11 cellular contexts compared by ENCODE assay signal in the genomic region with DNA sequence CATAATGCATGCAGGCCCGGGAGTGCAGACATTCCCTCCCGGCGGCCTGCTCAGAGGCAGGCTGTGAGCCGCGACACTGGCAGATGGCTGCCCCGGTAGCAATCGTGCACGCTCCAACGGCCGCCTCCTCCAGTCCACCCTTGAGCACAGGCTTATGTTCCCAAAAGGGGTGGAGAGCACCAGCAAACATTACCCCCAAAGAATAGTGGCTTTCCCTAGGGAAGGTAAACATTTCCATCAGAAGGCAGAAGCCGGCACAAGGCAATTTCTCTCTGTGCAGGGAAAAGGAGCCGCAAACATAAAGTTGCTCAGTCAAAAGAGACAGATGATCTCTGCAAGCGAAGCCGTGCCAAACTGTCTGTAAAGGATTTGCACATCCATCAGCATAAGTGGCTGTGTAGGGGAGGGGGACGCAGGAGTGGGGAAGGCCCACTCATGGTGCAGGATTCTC.
DNase-seq lines count a peak whose midpoint lies in the region; ATAC-seq and TF ChIP-seq lines count a peak whose summit lies in the region.
"Had no signal": no experiment of that assay in that cellular context is flagged by ENCODE, and none has a peak within 500 bp of the region (broad histone marks: within the 10 kb centered on the region; RNA-seq: fewer than 3 reads in every experiment).

No MANE protein-coding gene starts in this region.

- H3K36me3 Mint-ChIP-seq in nephron (ENCODE audit: low read depth): peaks cover under 1% of the 10 kb centered on the region

- H3K4me1 Mint-ChIP-seq in nephron: peaks cover 91% of the 10 kb centered on the region

- peak overlapping the region; percentile 23 for H3K27ac ChIP-seq in AG04450 (ENCODE audit: low read depth, low read length)
- H3K27ac ChIP-seq: SK-N-MC had no signal

- H3K9me3 ChIP-seq in AG04450 (ENCODE audit: control insufficient read depth, insufficient read depth, low read length): no peaks in the 10 kb centered on the region

- DNase-seq in AG04450 (ENCODE audit: low read depth, low spot score): no peak
- peak; percentile 86 to 88 for DNase-seq in NCI-H187 (lab: John Stamatoyannopoulos, UW)
- peak in 40 of 58 donors; percentile 12 to 76 (median 46) for DNase-seq in anterior cingulate cortex (lab: John Stamatoyannopoulos, UW)
- no peak for DNase-seq in NCI-H1930 (lab: John Stamatoyannopoulos, UW)
- DNase-seq: stimulated activated CD4-positive, alpha-beta T cell treated with anti-CD3 and anti-CD28 coated beads, Interleukin-4, amount 100 ng/mL, for 24 hours had no signal

- CTCF ChIA-PET in AG04450 (lab: Charles Lee): no interaction called here

- peak overlapping the region; percentile 95 to 98 (median 98) for H3K27ac Mint-ChIP-seq in nephron

- ATAC-seq in HG03457 (IDR thresholded peaks at IDR 0.05; ENCODE audit: unreplicated experiment) (no peak), HG03175 (IDR thresholded peaks at IDR 0.05; ENCODE audit: unreplicated experiment) (no peak), HG02870 (IDR thresholded peaks at IDR 0.05; ENCODE audit: unreplicated experiment) (no peak)
- ATAC-seq: GM12878 had no signal

- H3K27me3 ChIP-seq in AG04450 (ENCODE audit: control insufficient read depth, insufficient read depth, low read length): no peaks in the 10 kb centered on the region

- POLR2A ChIA-PET in AG04450 (lab: Yijun Ruan, JAX): no interaction called here

- TF ChIP-seq CTCF in AG04450 (IDR thresholded peaks at IDR 0.05; ENCODE audit: low read depth, low read length) (no peak), nephron (IDR thresholded peaks at IDR 0.05; ENCODE audit: unreplicated experiment in 3 of 3) (no peak)

- H3K4me3 Mint-ChIP-seq in nephron: peak overlapping the region; percentile 27 to 48 (median 34)

- no peaks in the 10 kb centered on the region for H3K27me3 Mint-ChIP-seq in nephron (ENCODE audit: low read depth)

- H3K4me3 ChIP-seq in AG04450 (ENCODE audit: low read depth, low read length): no peak overlapping the region
- H3K4me3 ChIP-seq: GM12878, SK-N-MC had no signal

- no peaks in the 10 kb centered on the region for H3K9me3 Mint-ChIP-seq in nephron

Comparison
In these comparisons a context has a peak if more than half of its experiments do, and no peak if none do; other contexts are left out.
1. DNase-seq: peak in NCI-H187 (2 of 2) and anterior cingulate cortex (40 of 58); none in AG04450 (single experiment) and NCI-H1930 (0 of 2).